In genomic region chr10:44648691-44649090, GRCh38 we compare ENCODE assay signal across 13 cellular contexts.
"Had no signal": no experiment of that assay in that cellular context is flagged by ENCODE, and none has a peak within 500 bp of the region (broad histone marks: within the 10 kb centered on the region; RNA-seq: fewer than 3 reads in every experiment).

No MANE protein-coding gene starts in this region.

- ATAC-seq: activated CD8-positive, alpha-beta memory T cell treated with anti-CD3 and anti-CD28 coated beads, Interleukin-2, amount 10 ng/mL, durations not matched to agents 7 days and 5 days; esophagus mucosa; stimulated activated naive B cell treated with anti-CD40 and anti-IgM and Interleukin-4, amounts not matched to agents 10 μg/mL and 1 μg/mL and 100 μg/mL, for 72 hours had no signal

- H3K27me3 ChIP-seq: ascending aorta, right lobe of liver, tibial nerve had no signal

- H3K4me1 ChIP-seq: prostate gland, right lobe of liver had no signal

- H3K27ac ChIP-seq: ascending aorta, left ventricle myocardium inferior, prostate gland, right lobe of liver, tibial nerve had no signal

- DNase-seq: activated CD4-positive, alpha-beta T cell treated with anti-CD3 and anti-CD28 coated beads, Interleukin-2, amount 50 U/mL, for 48 hours; activated CD4-positive, CD25-positive, alpha-beta regulatory T cell treated with anti-CD3 and anti-CD28 coated beads, Interleukin-2, amount 50 U/mL, for 72 hours; activated CD8-positive, alpha-beta memory T cell treated with anti-CD3 and anti-CD28 coated beads, Interleukin-2, amount 10 ng/mL, durations not matched to agents 7 days and 5 days; activated effector memory CD4-positive, alpha-beta T cell treated with anti-CD3 and anti-CD28 coated beads, Interleukin-2, amount 50 U/mL, for 16 hours; activated naive CD8-positive, alpha-beta T cell treated with anti-CD3 and anti-CD28 coated beads, Interleukin-2, amount 10 ng/mL, durations not matched to agents 7 days and 5 days; activated T-cell treated with anti-CD3 and anti-CD28 coated beads, Interleukin-2, amount 50 U/mL, for 24 hours; right lobe of liver; stimulated activated naive B cell treated with anti-CD40 and anti-IgM and Interleukin-4, amounts not matched to agents 10 μg/mL and 1 μg/mL and 100 μg/mL, for 72 hours had no signal

- H3K4me3 ChIP-seq: ascending aorta, left ventricle myocardium inferior, prostate gland, right lobe of liver, tibial nerve had no signal

- H3K36me3 ChIP-seq: ascending aorta, left ventricle myocardium inferior, prostate gland, right lobe of liver, tibial nerve had no signal

- H3K9me3 ChIP-seq: ascending aorta, prostate gland, right lobe of liver, tibial nerve had no signal
